In the genomic region with DNA sequence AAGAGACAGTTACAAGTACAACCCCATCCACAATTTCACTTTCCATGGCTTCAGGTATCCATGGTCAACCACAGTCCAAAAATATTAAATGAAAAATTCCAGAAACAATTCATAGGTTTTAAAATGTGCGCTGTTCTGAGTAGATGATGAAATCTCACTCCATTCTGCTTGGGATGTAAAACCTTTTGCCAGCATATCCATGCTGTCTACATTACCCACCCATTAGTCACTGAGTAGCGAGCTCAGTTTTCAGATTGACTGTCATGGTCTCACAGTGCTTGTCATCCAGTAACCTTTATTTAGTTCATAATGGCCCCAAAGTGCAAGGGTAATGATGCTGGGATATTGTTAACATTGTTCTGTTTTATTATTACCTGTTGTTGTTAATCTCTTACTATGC, we compare ENCODE assay signal across 15 cellular contexts. TPM values are rescaled to one million over a fixed set of nuclear protein-coding genes. Genes with fewer than 3 reads are reported as not detected.
DNase-seq lines count a peak whose midpoint lies in the region; ATAC-seq and TF ChIP-seq lines count a peak whose summit lies in the region.
"Had no signal": no experiment of that assay in that cellular context is flagged by ENCODE, and none has a peak within 500 bp of the region (broad histone marks: within the 10 kb centered on the region; RNA-seq: fewer than 3 reads in every experiment).

No MANE protein-coding gene starts in this region.

- H3K27ac ChIP-seq in RWPE2 (ENCODE audit: poor library complexity, severe bottlenecking) (peak overlapping the region; percentile 77), smooth muscle cell (ENCODE audit: low read depth) (peak overlapping the region; percentile 91)
- H3K27ac ChIP-seq: HL-60 had no signal

- H3K79me2 ChIP-seq in smooth muscle cell (ENCODE audit: low read depth): peaks cover 42% of the 10 kb centered on the region

- H3K9me3 Mint-ChIP-seq in activated CD8-positive, alpha-beta T cell treated with anti-CD3 and anti-CD28 coated beads for 36 hours: no peaks in the 10 kb centered on the region
- H3K9me3 Mint-ChIP-seq in activated CD8-positive, alpha-beta T cell treated with anti-CD3 and anti-CD28 coated beads, Interleukin-2, amount 10 ng/mL, durations not matched to agents 7 days and 5 days (ENCODE audit: insufficient read depth): no peaks in the 10 kb centered on the region
- H3K9me3 Mint-ChIP-seq: neural crest cell had no signal

- no peak overlapping the region for H3K4me3 Mint-ChIP-seq in activated CD8-positive, alpha-beta T cell treated with anti-CD3 and anti-CD28 coated beads for 36 hours
- H3K4me3 Mint-ChIP-seq in activated CD8-positive, alpha-beta T cell treated with anti-CD3 and anti-CD28 coated beads, Interleukin-2, amount 10 ng/mL, durations not matched to agents 7 days and 5 days: no peak overlapping the region
- H3K4me3 Mint-ChIP-seq: neural crest cell had no signal

- WGBS in smooth muscle cell (ENCODE audit: low lambda C conversion rate): 34% methylated on average over 2 of the region's 2 CpGs

- H3K9ac ChIP-seq in smooth muscle cell (ENCODE audit: low read depth): peak overlapping the region; percentile 45

- no peak for TF ChIP-seq CTCF in activated CD8-positive, alpha-beta T cell treated with anti-CD3 and anti-CD28 coated beads for 36 hours (IDR thresholded peaks at IDR 0.05)
- TF ChIP-seq CTCF in RWPE2 (IDR thresholded peaks at IDR 0.05; ENCODE audit: poor library complexity, severe bottlenecking) (no peak), smooth muscle cell (IDR thresholded peaks at IDR 0.05; ENCODE audit: borderline replicate concordance, insufficient read depth, poor library complexity, severe bottlenecking) (no peak)

- peaks cover 46% of the 10 kb centered on the region for H3K4me1 Mint-ChIP-seq in activated CD8-positive, alpha-beta T cell treated with anti-CD3 and anti-CD28 coated beads for 36 hours (ENCODE audit: low read depth)
- peaks cover 20% of the 10 kb centered on the region for H3K4me1 Mint-ChIP-seq in activated CD8-positive, alpha-beta T cell treated with anti-CD3 and anti-CD28 coated beads, Interleukin-2, amount 10 ng/mL, durations not matched to agents 7 days and 5 days (ENCODE audit: low read depth)
- H3K4me1 Mint-ChIP-seq: neural crest cell had no signal

- POLR2A ChIA-PET in activated CD8-positive, alpha-beta T cell treated with anti-CD3 and anti-CD28 coated beads for 36 hours (lab: Charles Lee): no interaction called here
- POLR2A ChIA-PET in activated CD8-positive, alpha-beta T cell treated with anti-CD3 and anti-CD28 coated beads, Interleukin-2, amount 10 ng/mL, durations not matched to agents 7 days and 5 days (lab: Charles Lee): no interaction called here

- intact Hi-C loops in activated CD8-positive, alpha-beta T cell treated with anti-CD3 and anti-CD28 coated beads for 36 hours (cut with micrococcal nuclease): no loop called here

- peak overlapping the region; percentile 57 for H3K27ac Mint-ChIP-seq in activated CD8-positive, alpha-beta T cell treated with anti-CD3 and anti-CD28 coated beads for 36 hours
- H3K27ac Mint-ChIP-seq in activated CD8-positive, alpha-beta T cell treated with anti-CD3 and anti-CD28 coated beads, Interleukin-2, amount 10 ng/mL, durations not matched to agents 7 days and 5 days: no peak overlapping the region

- H3K27me3 ChIP-seq in RWPE2 (ENCODE audit: insufficient read depth, poor library complexity, severe bottlenecking): no peaks in the 10 kb centered on the region
- H3K27me3 ChIP-seq in smooth muscle cell (ENCODE audit: low read depth): no peaks in the 10 kb centered on the region

- CTCF ChIA-PET in activated CD8-positive, alpha-beta T cell treated with anti-CD3 and anti-CD28 coated beads for 36 hours (lab: Charles Lee): no interaction called here
- CTCF ChIA-PET in activated CD8-positive, alpha-beta T cell treated with anti-CD3 and anti-CD28 coated beads, Interleukin-2, amount 10 ng/mL, durations not matched to agents 7 days and 5 days (lab: Charles Lee): no interaction called here

- peaks cover 13% of the 10 kb centered on the region for H3F3A ChIP-seq in smooth muscle cell (ENCODE audit: low read depth)

- no peak for DNase-seq in activated CD8-positive, alpha-beta T cell treated with anti-CD3 and anti-CD28 coated beads for 36 hours
- DNase-seq in activated CD8-positive, alpha-beta T cell treated with anti-CD3 and anti-CD28 coated beads, Interleukin-2, amount 10 ng/mL, durations not matched to agents 7 days and 5 days: no peak
- DNase-seq in RWPE2 (ENCODE audit: low spot score) (no peak), fibroblast of the conjunctiva (ENCODE audit: low read depth) (peak; percentile 85), smooth muscle cell (lab: John Stamatoyannopoulos, UW; ENCODE audit: unreplicated experiment) (no peak), OCI-M2 (lab: John Stamatoyannopoulos, UW; ENCODE audit: unreplicated experiment) (no peak), NOMO-1 treated with dmso at 0.1 percent for 144 hours (lab: John Stamatoyannopoulos, UW; ENCODE audit: unreplicated experiment) (no peak), T-helper 9 cell (no peak)
- DNase-seq: activated CD4-positive, alpha-beta T cell treated with anti-CD3 and anti-CD28 coated beads, Interleukin-2, amount 50 U/mL, for 48 hours; amygdala; DND-41; NCI-H1105 treated with DMSO at 0.1 percent for 48 hours; stimulated activated naive CD4-positive, alpha-beta T cell treated with Interleukin-2 at 50 U/mL for 16 hours had no signal

- H3K9me3 ChIP-seq in RWPE2 (ENCODE audit: severe bottlenecking): no peaks in the 10 kb centered on the region
- H3K9me3 ChIP-seq in smooth muscle cell (replicated peaks; ENCODE audit: low read depth): no peaks in the 10 kb centered on the region

- H3K27me3 Mint-ChIP-seq in activated CD8-positive, alpha-beta T cell treated with anti-CD3 and anti-CD28 coated beads for 36 hours: no peaks in the 10 kb centered on the region
- no peaks in the 10 kb centered on the region for H3K27me3 Mint-ChIP-seq in activated CD8-positive, alpha-beta T cell treated with anti-CD3 and anti-CD28 coated beads, Interleukin-2, amount 10 ng/mL, durations not matched to agents 7 days and 5 days (ENCODE audit: low read depth)

- H4K20me1 ChIP-seq in smooth muscle cell (ENCODE audit: low read depth): peaks cover 66% of the 10 kb centered on the region

- H3K36me3 Mint-ChIP-seq in activated CD8-positive, alpha-beta T cell treated with anti-CD3 and anti-CD28 coated beads for 36 hours (ENCODE audit: low read depth): peaks cover 48% of the 10 kb centered on the region
- peaks cover 60% of the 10 kb centered on the region for H3K36me3 Mint-ChIP-seq in activated CD8-positive, alpha-beta T cell treated with anti-CD3 and anti-CD28 coated beads, Interleukin-2, amount 10 ng/mL, durations not matched to agents 7 days and 5 days (ENCODE audit: low read depth)

- H3K4me3 ChIP-seq in RWPE2 (ENCODE audit: severe bottlenecking): no peak overlapping the region
- no peak overlapping the region for H3K4me3 ChIP-seq in smooth muscle cell

- ATAC-seq in activated CD8-positive, alpha-beta T cell treated with anti-CD3 and anti-CD28 coated beads for 36 hours: peak; percentile 60
- no peak for ATAC-seq in activated CD8-positive, alpha-beta T cell treated with anti-CD3 and anti-CD28 coated beads, Interleukin-2, amount 10 ng/mL, durations not matched to agents 7 days and 5 days
- ATAC-seq in RWPE2 (ENCODE audit: low read depth): peak; percentile 92

- H2AFZ ChIP-seq in smooth muscle cell (ENCODE audit: low read depth): no peak overlapping the region

- H3K4me1 ChIP-seq in RWPE2 (ENCODE audit: insufficient read depth, poor library complexity, severe bottlenecking): peaks cover 42% of the 10 kb centered on the region
- H3K4me1 ChIP-seq in smooth muscle cell (ENCODE audit: low read depth): no peaks in the 10 kb centered on the region

- peak overlapping the region; percentile 33 for H3K4me2 ChIP-seq in smooth muscle cell

- H3K36me3 ChIP-seq in RWPE2 (ENCODE audit: low read depth) (peaks cover 63% of the 10 kb centered on the region), smooth muscle cell (ENCODE audit: low read depth) (no peaks in the 10 kb centered on the region)

RNA-seq across cellular contexts. Expression of gene SMAD4, which starts 40.5 kb away (rescaled TPM):
- total RNA-seq in activated CD8-positive, alpha-beta T cell treated with anti-CD3 and anti-CD28 coated beads for 36 hours: 10 to 100 TPM; 68.1 to 71.2 TPM
- total RNA-seq in activated CD8-positive, alpha-beta T cell treated with anti-CD3 and anti-CD28 coated beads, Interleukin-2, amount 10 ng/mL, durations not matched to agents 7 days and 5 days: 10 to 100 TPM; 76.9 to 77.6 TPM
- 88.9 and 137 TPM in 2 replicates for total RNA-seq in smooth muscle cell
- polyA plus RNA-seq in smooth muscle cell: 76.4 and 88.0 TPM in 2 replicates
